In genomic region chr1:188782220-188782841, GRCh38 we compare ENCODE assay signal across 7 cellular contexts.
A peak's percentile ranks its signal among the peaks of the same experiment; 100 is the strongest.
DNase-seq lines count a peak whose midpoint lies in the region; ATAC-seq, FAIRE-seq and TF ChIP-seq lines count a peak whose summit lies in the region.

No MANE protein-coding gene starts in this region.

- no peaks in the 10 kb centered on the region for H3K9me2 ChIP-seq in hepatocyte (replicated peaks; ENCODE audit: insufficient read depth)

- ATAC-seq in GM21717 (IDR thresholded peaks at IDR 0.05; ENCODE audit: unreplicated experiment), result peak; percentile 100

- TF ChIP-seq CTCF in GM12874 (IDR thresholded peaks at IDR 0.05; ENCODE audit: insufficient read depth, low read depth, low read length) (peak; percentile 59), hepatocyte (IDR thresholded peaks at IDR 0.05; ENCODE audit: poor library complexity) (peak; percentile 78), right atrium auricular region (IDR thresholded peaks at IDR 0.05) (peak in 1 of 2 donors; percentile 23)

- H3K27me3 ChIP-seq in hepatocyte, result no peaks in the 10 kb centered on the region
- H3K27me3 ChIP-seq in effector memory CD4-positive, alpha-beta T cell (replicated peaks; ENCODE audit: control insufficient read depth, insufficient read depth, low read length, poor library complexity, severe bottlenecking), result no peaks in the 10 kb centered on the region
- H3K27me3 ChIP-seq in right atrium auricular region, result no peaks in the 10 kb centered on the region

- H3K27ac ChIP-seq in hepatocyte (no peak overlapping the region), right atrium auricular region (no peak overlapping the region)
- H3K27ac ChIP-seq in effector memory CD4-positive, alpha-beta T cell (ENCODE audit: insufficient read depth, low read length, poor library complexity, severe bottlenecking), result no peak overlapping the region

- in situ Hi-C loops in SK-MEL-5 (cut with HindIII; ENCODE audit: low pct_unique_long_range_greater_than_20kb, low sequenced_read_pairs), result no loop called here

- H3K4me3 ChIP-seq in hepatocyte, result no peak overlapping the region
- no peak overlapping the region for H3K4me3 ChIP-seq in effector memory CD4-positive, alpha-beta T cell (ENCODE audit: insufficient read depth, low read depth, low read length, poor library complexity, severe bottlenecking)
- no peak overlapping the region for H3K4me3 ChIP-seq in right atrium auricular region

- no peak for FAIRE-seq in HTR-8/SVneo (lab: Jason Lieb, UNC)

- no peaks in the 10 kb centered on the region for H4K20me1 ChIP-seq in hepatocyte (ENCODE audit: insufficient read depth, poor library complexity, severe bottlenecking)

- no peaks in the 10 kb centered on the region for H3K36me3 ChIP-seq in hepatocyte (replicated peaks; ENCODE audit: insufficient read depth, low read depth)
- H3K36me3 ChIP-seq in effector memory CD4-positive, alpha-beta T cell (ENCODE audit: control insufficient read depth, insufficient read depth, low read length), result no peaks in the 10 kb centered on the region
- H3K36me3 ChIP-seq in right atrium auricular region, result no peaks in the 10 kb centered on the region

- H3K9me3 ChIP-seq in hepatocyte (ENCODE audit: low read depth) (no peaks in the 10 kb centered on the region), right atrium auricular region (no peaks in the 10 kb centered on the region)
- H3K9me3 ChIP-seq in effector memory CD4-positive, alpha-beta T cell (ENCODE audit: control insufficient read depth, low read length), result no peaks in the 10 kb centered on the region

- H3K4me2 ChIP-seq in hepatocyte, result peak overlapping the region; percentile 29

- no peak overlapping the region for H2AFZ ChIP-seq in hepatocyte

- H3K4me1 ChIP-seq in hepatocyte (ENCODE audit: insufficient read depth) (no peaks in the 10 kb centered on the region), right atrium auricular region (no peaks in the 10 kb centered on the region)
- H3K4me1 ChIP-seq in effector memory CD4-positive, alpha-beta T cell (ENCODE audit: control insufficient read depth, insufficient read depth, low read length, poor library complexity, severe bottlenecking), result no peaks in the 10 kb centered on the region

- DNase-seq in HTR-8/SVneo (ENCODE audit: insufficient read length, low spot score) (peak; percentile 30), SK-MEL-5 (ENCODE audit: low read depth, low spot score) (peak; percentile 90), hepatocyte (ENCODE audit: low spot score) (peak; percentile 77), right atrium auricular region (ENCODE audit: low spot score) (no peak)
- DNase-seq in effector memory CD4-positive, alpha-beta T cell, result no peak

- no peaks in the 10 kb centered on the region for H3K79me2 ChIP-seq in hepatocyte

- WGBS in hepatocyte (ENCODE audit: low lambda C conversion rate, missing lambda C conversion rate), result 34% methylated on average over 6 of the region's 6 CpGs

Comparison
In these comparisons a context has a peak if more than half of its experiments do, and no peak if none do; other contexts are left out.
1. DNase-seq: peak in HTR-8/SVneo (single experiment), SK-MEL-5 (single experiment) and hepatocyte (single experiment); none in effector memory CD4-positive, alpha-beta T cell (0 of 3) and right atrium auricular region (single experiment).